10 cellular contexts compared by ENCODE assay signal in the genomic region with DNA sequence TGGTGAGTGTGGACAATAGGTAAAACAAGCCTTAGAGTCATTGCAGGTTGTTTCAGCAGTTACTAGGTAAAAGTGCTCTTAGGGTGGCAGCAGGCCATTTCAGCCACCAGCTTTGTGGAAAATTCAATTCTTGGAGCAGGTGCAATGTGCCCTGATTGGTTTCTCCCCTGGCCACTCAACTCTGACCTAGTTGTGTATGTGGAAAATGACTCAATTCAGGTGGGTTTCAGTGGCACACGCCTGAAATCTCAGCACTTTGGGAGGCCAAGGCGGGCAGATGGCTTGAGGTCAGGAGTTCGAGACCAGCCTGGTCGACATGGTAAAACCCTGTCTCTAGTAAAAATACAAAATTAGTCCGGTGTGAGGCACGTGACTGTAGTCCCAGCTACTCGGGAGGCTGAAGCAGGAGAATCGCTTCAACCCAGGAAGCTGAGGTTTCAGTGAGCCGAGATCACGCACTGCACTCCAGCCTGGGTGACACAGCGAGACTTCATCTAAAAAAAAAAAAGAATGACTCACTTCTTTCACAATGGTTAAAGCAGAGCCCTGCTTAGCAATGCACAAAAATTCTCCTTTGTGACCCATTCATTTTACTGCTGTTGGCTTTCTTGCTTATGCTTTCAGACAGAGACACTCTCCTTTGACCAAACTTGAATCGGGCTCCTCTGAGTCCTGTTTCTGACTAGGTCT. TPM values are rescaled to one million over a fixed set of nuclear protein-coding genes. Genes with fewer than 3 reads are reported as not detected.
"Had no signal": no experiment of that assay in that cellular context is flagged by ENCODE, and none has a peak within 500 bp of the region (broad histone marks: within the 10 kb centered on the region; RNA-seq: fewer than 3 reads in every experiment).

No MANE protein-coding gene starts in this region.

RNA-seq across cellular contexts. Expression of a gene that starts 15.4 kb away (rescaled TPM):
- total RNA-seq: activated CD4-positive, alpha-beta memory T cell treated with anti-CD3 and anti-CD28 coated beads, Interleukin-2, amount 10 ng/mL, durations not matched to agents 7 days and 5 days; activated CD8-positive, alpha-beta memory T cell treated with anti-CD3 and anti-CD28 coated beads for 36 hours; activated naive CD8-positive, alpha-beta T cell treated with anti-CD3 and anti-CD28 coated beads, Interleukin-2, amount 10 ng/mL, durations not matched to agents 7 days and 5 days; adrenal gland; astrocyte; body of pancreas; breast epithelium; M059J; OCI-LY7 had no signal
- polyA plus RNA-seq: adrenal gland, SK-N-SH had no signal

RNA-seq across cellular contexts. Expression of a gene that starts 43.8 kb away (rescaled TPM):
- total RNA-seq: activated CD4-positive, alpha-beta memory T cell treated with anti-CD3 and anti-CD28 coated beads, Interleukin-2, amount 10 ng/mL, durations not matched to agents 7 days and 5 days; activated CD8-positive, alpha-beta memory T cell treated with anti-CD3 and anti-CD28 coated beads for 36 hours; activated naive CD8-positive, alpha-beta T cell treated with anti-CD3 and anti-CD28 coated beads, Interleukin-2, amount 10 ng/mL, durations not matched to agents 7 days and 5 days; adrenal gland; astrocyte; body of pancreas; breast epithelium; M059J; OCI-LY7 had no signal
- polyA plus RNA-seq: adrenal gland, SK-N-SH had no signal
